ENCODE assay signal across 8 cellular contexts in genomic region chr12:120194534-120195395, GRCh38. TPM values are rescaled to one million over a fixed set of nuclear protein-coding genes. Genes with fewer than 3 reads are reported as not detected.
A peak's percentile ranks its signal among the peaks of the same experiment; 100 is the strongest.
DNase-seq lines count a peak whose midpoint lies in the region; FAIRE-seq and TF ChIP-seq lines count a peak whose summit lies in the region.

Gene GCN1 (minus strand): TSS chr12:120194715. CDS start chr12:120194697, 18 bp downstream.

- no peak for FAIRE-seq in urothelium cell line (lab: Jason Lieb, UNC)

- DNase-seq in NCI-H1048 (lab: John Stamatoyannopoulos, UW) = peak; percentile 22
- DNase-seq in T-helper 2 cell = peak; percentile 80 to 88 (median 82)
- DNase-seq in amygdala (lab: John Stamatoyannopoulos, UW) = peak in 55 of 56 donors; percentile 2 to 89 (median 72)
- peak; percentile 79 for DNase-seq in right atrium auricular region (ENCODE audit: low spot score)
- peak; percentile 84 for DNase-seq in putamen (ENCODE audit: low spot score)
- peak; percentile 92 for DNase-seq in urothelium cell line (ENCODE audit: low spot score)

- TF ChIP-seq CTCF in HEK293 (tag by site-specific recombination; IDR thresholded peaks at IDR 0.05) (0 out of 2 replicates have a peak, but pooled peaks have one; percentile 20), right atrium auricular region (IDR thresholded peaks at IDR 0.05) (no peak)

- POLR2A ChIA-PET in HEK293 (lab: Yijun Ruan, JAX) = interaction anchor here (1.0 to 1.1 kb wide), 2 partner anchors 31 to 108 kb away, joined by 3 read pairs; no protein-coding TSS in a partner anchor

- peak within 1 kb of the TSS; percentile 98 for H3K4me3 ChIP-seq in GM08714 (ENCODE audit: low read length)
- peak within 1 kb of the TSS; percentile 97 for H3K4me3 ChIP-seq in HEK293 (ENCODE audit: low read depth, low read length)
- peak within 1 kb of the TSS; percentile 84 to 87 for H3K4me3 ChIP-seq in right atrium auricular region

- H3K27ac ChIP-seq in HEK293 (ENCODE audit: extremely low read depth, low read depth, low read length) (peak within 1 kb of the TSS; percentile 73), right atrium auricular region (peak within 1 kb of the TSS; percentile 83 to 86)

- H3K9me3 ChIP-seq in HEK293 (ENCODE audit: control insufficient read depth, insufficient read depth, low read depth, low read length) = no peaks in the 10 kb centered on the region
- H3K9me3 ChIP-seq in right atrium auricular region = no peaks in the 10 kb centered on the region

- peaks cover 3% of the 10 kb centered on the region for H3K4me1 ChIP-seq in HEK293 (ENCODE audit: control insufficient read depth, insufficient read depth, low read length)
- peaks cover 0 to 31% of the 10 kb centered on the region in 2 donors for H3K4me1 ChIP-seq in right atrium auricular region

- CTCF ChIA-PET in HEK293 (lab: Yijun Ruan, JAX) = no interaction called here

- H3K36me3 ChIP-seq in HEK293 (ENCODE audit: control insufficient read depth in 2 of 2, insufficient read depth in 1 of 2, low read length in 2 of 2) (peaks cover 20 to 62% of the 10 kb centered on the region in 2 experiments), right atrium auricular region (peaks cover 43% of the 10 kb centered on the region)

- H3K27me3 ChIP-seq in right atrium auricular region = no peaks in the 10 kb centered on the region

TF ChIP-seq in HEK293, 187 proteins besides CTCF, POLR2A, EP300 and RAD21 (continues in another document):
- TF ChIP-seq ZNF645 (tag by site-specific recombination; IDR thresholded peaks at IDR 0.05) (no peak), ZBTB1 (tag by site-specific recombination; IDR thresholded peaks at IDR 0.05) (0 out of 2 replicates have a peak, but pooled peaks have one; percentile 58), ZNF473 (tag by site-specific recombination; IDR thresholded peaks at IDR 0.05) (no peak), KLF1 (tag by site-specific recombination; IDR thresholded peaks at IDR 0.05) (peak; percentile 64), ZNF529 (tag by site-specific recombination; IDR thresholded peaks at IDR 0.05; ENCODE audit: insufficient replicate concordance) (no peak), ZSCAN30 (tag by site-specific recombination; IDR thresholded peaks at IDR 0.05) (peak; percentile 98), ZNF629 (tag by site-specific recombination; IDR thresholded peaks at IDR 0.05) (0 out of 2 replicates have a peak, but pooled peaks have one; percentile 35), EGR2 (tag by site-specific recombination; IDR thresholded peaks at IDR 0.05; ENCODE audit: low read depth) (peak; percentile 41; the same call in 1 of the 2 replicates), ZNF792 (tag by site-specific recombination; IDR thresholded peaks at IDR 0.05) (no peak), ZNF677 (tag by site-specific recombination; IDR thresholded peaks at IDR 0.05) (0 out of 2 replicates have a peak, but pooled peaks have one; percentile 39), FEZF1 (tag by site-specific recombination; IDR thresholded peaks at IDR 0.05) (no peak; the same call in 1 of the 2 replicates), ZNF76 (tag by site-specific recombination; IDR thresholded peaks at IDR 0.05; ENCODE audit: borderline replicate concordance, low read depth) (peak; percentile 54; the same call in 1 of the 2 replicates), KLF10 (tag by site-specific recombination; IDR thresholded peaks at IDR 0.05) (peak; percentile 85), PRDM1 (tag by site-specific recombination; IDR thresholded peaks at IDR 0.05) (no peak), ZNF10 (tag by site-specific recombination; IDR thresholded peaks at IDR 0.05) (0 out of 2 replicates have a peak, but pooled peaks have one; percentile 39), SCRT2 (tag by site-specific recombination; IDR thresholded peaks at IDR 0.05) (peak; percentile 80), ZNF37A (tag by site-specific recombination; IDR thresholded peaks at IDR 0.05) (no peak), KLF9 (tag by site-specific recombination; IDR thresholded peaks at IDR 0.05; ENCODE audit: low read depth) (peak; percentile 43), ZNF24 (tag by site-specific recombination; IDR thresholded peaks at IDR 0.05) (0 out of 2 replicates have a peak, but pooled peaks have one; percentile 17), GFI1B (tag by site-specific recombination; IDR thresholded peaks at IDR 0.05) (no peak), ZNF132 (tag by site-specific recombination; IDR thresholded peaks at IDR 0.05; ENCODE audit: borderline replicate concordance) (no peak), ZNF747 (tag by site-specific recombination; IDR thresholded peaks at IDR 0.05) (no peak), ZNF274 (IDR thresholded peaks at IDR 0.05; ENCODE audit: low read length) (no peak), ZNF274 (tag by site-specific recombination; IDR thresholded peaks at IDR 0.05; ENCODE audit: borderline replicate concordance) (no peak), ZNF571 (tag by site-specific recombination; IDR thresholded peaks at IDR 0.05) (no peak), YY2 (tag by site-specific recombination; IDR thresholded peaks at IDR 0.05) (peak; percentile 99), OVOL3 (tag by site-specific recombination; IDR thresholded peaks at IDR 0.05) (no peak), HIC1 (tag by site-specific recombination; IDR thresholded peaks at IDR 0.05) (peak; percentile 84), MZF1 (tag by site-specific recombination; IDR thresholded peaks at IDR 0.05; ENCODE audit: borderline replicate concordance) (0 out of 2 replicates have a peak, but pooled peaks have one; percentile 40), YY1 (tag by site-specific recombination; IDR thresholded peaks at IDR 0.05) (peak; percentile 93), ZSCAN4 (tag by site-specific recombination; IDR thresholded peaks at IDR 0.05) (no peak), ZNF843 (tag by site-specific recombination; IDR thresholded peaks at IDR 0.05) (0 out of 2 replicates have a peak, but pooled peaks have one; percentile 18), ZNF239 (tag by site-specific recombination; IDR thresholded peaks at IDR 0.05) (0 out of 2 replicates have a peak, but pooled peaks have one; percentile 41), PBX3 (CRISPR knock-in tag; IDR thresholded peaks at IDR 0.05) (peak; percentile 93), KLF8 (tag by site-specific recombination; IDR thresholded peaks at IDR 0.05) (0 out of 2 replicates have a peak, but pooled peaks have one; percentile 71)

RNA-seq across cellular contexts. Expression of gene GCN1, which starts in this region (rescaled TPM):
- total RNA-seq in right atrium auricular region = 10 to 100 TPM; 28.3 to 36.0 TPM

Comparison
In these comparisons a context has a peak if more than half of its experiments do, and no peak if none do; other contexts are left out.
1. Peak in every context shown above with its lines: DNase-seq, H3K4me3 ChIP-seq and H3K27ac ChIP-seq.
2. DNase-seq: peak in every context shown above with its lines; median percentile 92 in urothelium cell line; 84 in putamen; 82 in T-helper 2 cell; 79 in right atrium auricular region; 72 in amygdala; 22 in NCI-H1048.